27 cellular contexts compared by ENCODE assay signal in the genomic region with DNA sequence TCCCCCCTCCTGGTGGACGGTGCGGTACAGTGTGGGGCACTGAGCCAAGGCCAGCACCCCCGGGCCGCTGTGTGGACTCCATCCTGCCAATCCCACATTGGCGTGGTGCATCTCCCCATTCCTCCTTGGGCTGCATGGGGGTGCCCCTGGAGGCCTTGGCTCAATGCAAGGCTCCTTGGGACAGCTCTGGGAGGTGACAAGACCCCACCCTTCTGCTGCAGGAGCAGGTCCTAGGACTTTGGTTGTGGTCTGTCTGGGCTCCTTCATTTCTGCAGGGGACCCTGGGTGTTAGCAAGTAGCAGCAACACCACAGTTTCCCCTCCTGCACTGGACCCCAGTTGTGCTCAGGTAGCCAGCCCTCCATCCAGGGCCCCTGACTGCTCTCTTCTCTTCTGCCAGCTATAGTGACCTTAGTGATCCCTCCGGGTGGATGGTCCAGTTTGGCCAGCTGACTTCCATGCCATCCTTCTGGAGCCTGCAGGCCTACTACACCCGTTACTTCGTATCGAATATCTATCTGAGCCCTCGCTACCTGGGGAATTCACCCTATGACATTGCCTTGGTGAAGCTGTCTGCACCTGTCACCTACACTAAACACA. TPM values are rescaled to one million over a fixed set of nuclear protein-coding genes. Genes with fewer than 3 reads are reported as not detected.
A peak's percentile ranks its signal among the peaks of the same experiment; 100 is the strongest.
DNase-seq lines count a peak whose midpoint lies in the region; ATAC-seq and TF ChIP-seq lines count a peak whose summit lies in the region.
"Had no signal": no experiment of that assay in that cellular context is flagged by ENCODE, and none has a peak within 500 bp of the region (broad histone marks: within the 10 kb centered on the region; RNA-seq: fewer than 3 reads in every experiment).

No MANE protein-coding gene starts in this region.

- H3K4me1 ChIP-seq in transverse colon = peaks cover 0 to 4% (median 0%) of the 10 kb centered on the region in 4 donors
- H3K4me1 ChIP-seq: colonic mucosa, heart left ventricle had no signal

- H3K27ac Mint-ChIP-seq in activated T-cell treated with anti-CD3 and anti-CD28 coated beads, Interleukin-2, amount 50 U/mL, for 24 hours = no peak overlapping the region
- H3K27ac Mint-ChIP-seq in T-helper 17 cell = no peak overlapping the region
- H3K27ac Mint-ChIP-seq: activated CD4-positive, alpha-beta T cell treated with anti-CD3 and anti-CD28 coated beads, Interleukin-2, amount 10 ng/mL, durations not matched to agents 7 days and 5 days; IgD-negative memory B cell; type B pancreatic cell had no signal

- H3K9me3 ChIP-seq in T-helper 17 cell (ENCODE audit: control insufficient read depth, low read length, poor library complexity, severe bottlenecking) (no peaks in the 10 kb centered on the region), transverse colon (no peaks in the 10 kb centered on the region)
- H3K9me3 ChIP-seq: colonic mucosa, heart left ventricle had no signal

- peak overlapping the region; percentile 75 for H3K4me3 Mint-ChIP-seq in activated T-cell treated with anti-CD3 and anti-CD28 coated beads, Interleukin-2, amount 50 U/mL, for 24 hours
- peak overlapping the region; percentile 31 for H3K4me3 Mint-ChIP-seq in T-helper 17 cell
- H3K4me3 Mint-ChIP-seq: activated CD4-positive, alpha-beta T cell treated with anti-CD3 and anti-CD28 coated beads, Interleukin-2, amount 10 ng/mL, durations not matched to agents 7 days and 5 days; type B pancreatic cell had no signal

- WGBS in transverse colon (ENCODE audit: low coverage in 1 of 2), 2 donors = 85 to 100% methylated on average over 2 to 10 of the region's 10 CpGs

- H3K36me3 Mint-ChIP-seq in activated T-cell treated with anti-CD3 and anti-CD28 coated beads, Interleukin-2, amount 50 U/mL, for 24 hours (ENCODE audit: low read depth) = no peaks in the 10 kb centered on the region
- H3K36me3 Mint-ChIP-seq in T-helper 17 cell (ENCODE audit: low read depth) = no peaks in the 10 kb centered on the region
- H3K36me3 Mint-ChIP-seq: type B pancreatic cell had no signal

- ATAC-seq in T-helper 17 cell (no peak), GM21390 (IDR thresholded peaks at IDR 0.05; ENCODE audit: unreplicated experiment) (no peak)
- ATAC-seq: HCT116, heart left ventricle had no signal

- no peak for TF ChIP-seq POLR2A in transverse colon (IDR thresholded peaks at IDR 0.05)

- peaks cover 2% of the 10 kb centered on the region for H3K4me1 Mint-ChIP-seq in activated T-cell treated with anti-CD3 and anti-CD28 coated beads, Interleukin-2, amount 50 U/mL, for 24 hours (ENCODE audit: low read depth)
- H3K4me1 Mint-ChIP-seq in T-helper 17 cell = no peaks in the 10 kb centered on the region
- H3K4me1 Mint-ChIP-seq: activated CD4-positive, alpha-beta T cell treated with anti-CD3 and anti-CD28 coated beads, Interleukin-2, amount 10 ng/mL, durations not matched to agents 7 days and 5 days; stimulated activated naive CD8-positive, alpha-beta T cell treated with anti-CD3 and anti-CD28 coated beads, Interleukin-15, amount 100 ng/mL, for 72 hours had no signal

- H3K4me3 ChIP-seq in transverse colon = no peak overlapping the region
- H3K4me3 ChIP-seq: colonic mucosa, heart left ventricle, lung had no signal

- H3K36me3 ChIP-seq in transverse colon = no peaks in the 10 kb centered on the region
- H3K36me3 ChIP-seq: colonic mucosa, heart left ventricle had no signal

- H3K9me3 Mint-ChIP-seq in activated T-cell treated with anti-CD3 and anti-CD28 coated beads, Interleukin-2, amount 50 U/mL, for 24 hours = no peaks in the 10 kb centered on the region
- H3K9me3 Mint-ChIP-seq: activated CD4-positive, alpha-beta T cell treated with anti-CD3 and anti-CD28 coated beads, Interleukin-2, amount 10 ng/mL, durations not matched to agents 7 days and 5 days; stimulated activated naive CD8-positive, alpha-beta T cell treated with anti-CD3 and anti-CD28 coated beads, Interleukin-15, amount 100 ng/mL, for 72 hours; type B pancreatic cell had no signal

- no peak overlapping the region for H3K27ac ChIP-seq in transverse colon
- no peak overlapping the region for H3K27ac ChIP-seq in caudate nucleus (ENCODE audit: low read depth, low read length)
- H3K27ac ChIP-seq: C4-2B, colonic mucosa, heart left ventricle, HL-60 had no signal

- DNase-seq in activated T-cell treated with anti-CD3 and anti-CD28 coated beads, Interleukin-2, amount 50 U/mL, for 24 hours = no peak
- no peak for DNase-seq in activated T-cell treated with anti-CD3 and anti-CD28 coated beads, Interleukin-2, amount 50 U/mL, for 1 hour
- DNase-seq in T-helper 17 cell (no peak), islet precursor cell (peak; percentile 37), transverse colon (peak; percentile 5), G401 (ENCODE audit: low spot score) (no peak), caudate nucleus (lab: John Stamatoyannopoulos, UW) (no peak)
- DNase-seq: activated CD4-positive, alpha-beta T cell treated with anti-CD3 and anti-CD28 coated beads, Interleukin-2, amount 10 ng/mL, durations not matched to agents 7 days and 5 days; activated CD8-positive, alpha-beta memory T cell treated with anti-CD3 and anti-CD28 coated beads, Interleukin-2, amount 50 U/mL, for 48 hours; activated naive CD4-positive, alpha-beta T cell treated with anti-CD3 and anti-CD28 coated beads, Interleukin-2, amount 50 U/mL, for 16 hours; colonic mucosa; DMS53; heart left ventricle; MV-4-11; NCI-H187 treated with DMSO at 0.1 percent for 48 hours; NK-92 treated with Interleukin-12 subunit alpha and Interleukin-12 subunit beta, amount 100 ng/mL, for 24 hours; stimulated activated naive CD8-positive, alpha-beta T cell treated with anti-CD3 and anti-CD28 coated beads, Interleukin-15, amount 100 ng/mL, for 72 hours; SW 1271 had no signal

- TF ChIP-seq CTCF in transverse colon (IDR thresholded peaks at IDR 0.05) = no peak

- TF ChIP-seq EP300 in transverse colon (IDR thresholded peaks at IDR 0.05; ENCODE audit: low read depth) = no peak

- intact Hi-C loops in transverse colon (cut with DNase I; ENCODE audit: low total_unique reads) = no loop called here

- peaks cover 11% of the 10 kb centered on the region for H3K27me3 ChIP-seq in transverse colon
- H3K27me3 ChIP-seq: colonic mucosa had no signal

- no peaks in the 10 kb centered on the region for H3K27me3 Mint-ChIP-seq in activated T-cell treated with anti-CD3 and anti-CD28 coated beads, Interleukin-2, amount 50 U/mL, for 24 hours
- H3K27me3 Mint-ChIP-seq in T-helper 17 cell = peaks cover 5% of the 10 kb centered on the region
- H3K27me3 Mint-ChIP-seq: stimulated activated naive CD8-positive, alpha-beta T cell treated with anti-CD3 and anti-CD28 coated beads, Interleukin-15, amount 100 ng/mL, for 72 hours had no signal

- in situ Hi-C loops in transverse colon (cut with MboI; ENCODE audit: low pct_ligation_motif_present in 1 of 4, low pct_unique_long_range_greater_than_20kb in 1 of 4, low sequenced_read_pairs in 3 of 4) (no loop called here), G401 (cut with HindIII; ENCODE audit: low sequenced_read_pairs) (no loop called here)

RNA-seq across cellular contexts. Expression of a gene that starts 1.3 kb away (rescaled TPM):
- total RNA-seq in T-helper 17 cell (1 to 10 TPM in 1 of 2 donors, not detected in 1; 1.6 TPM), transverse colon (1 to 10 TPM in 2 of 4 donors, not detected in 2; 1.6 to 1.9 TPM)
- not detected in 2 replicates for total RNA-seq in G401 (2014; rRNA removed; shearing (Covaris generic))
- total RNA-seq: A673, heart left ventricle, skeletal muscle tissue had no signal

RNA-seq across cellular contexts. Expression of a gene that starts 11.7 kb away (rescaled TPM):
- total RNA-seq in T-helper 17 cell = not detected
- 10 to 100 TPM in 2 of 4 donors, 1 to 10 TPM in 1, not detected in 1; 5.2 to 28.3 (median 15.9) TPM for total RNA-seq in transverse colon
- total RNA-seq in G401 (2014; rRNA removed; shearing (Covaris generic)) = not detected in 2 replicates
- total RNA-seq: A673 had no signal

RNA-seq across cellular contexts. Expression of a gene that starts 20.1 kb away (rescaled TPM):
- not detected for total RNA-seq in T-helper 17 cell
- total RNA-seq in transverse colon = not detected
- not detected in 2 replicates for total RNA-seq in G401 (2014; rRNA removed; shearing (Covaris generic))
- total RNA-seq: A673; activated CD4-positive, alpha-beta T cell treated with anti-CD3 and anti-CD28 coated beads, Interleukin-2, amount 10 ng/mL, durations not matched to agents 7 days and 5 days; colonic mucosa; heart left ventricle; lung; skeletal muscle tissue had no signal

RNA-seq across cellular contexts. Expression of a gene that starts 31.0 kb away (rescaled TPM):
- total RNA-seq in T-helper 17 cell (not detected), transverse colon (not detected)
- 0.07 and 10.6 TPM in 2 replicates for total RNA-seq in G401 (2014; rRNA removed; shearing (Covaris generic))
- total RNA-seq: A673; activated CD4-positive, alpha-beta T cell treated with anti-CD3 and anti-CD28 coated beads, Interleukin-2, amount 10 ng/mL, durations not matched to agents 7 days and 5 days; colonic mucosa; heart left ventricle; skeletal muscle tissue had no signal

RNA-seq across cellular contexts. Expression of a gene that starts 39.6 kb away (rescaled TPM):
- under 1 TPM; 0.37 to 0.92 TPM for total RNA-seq in T-helper 17 cell
- total RNA-seq in transverse colon = 10 to 100 TPM in 1 of 4 donors, 1 to 10 TPM in 1, not detected in 2; 2.5 to 11.2 TPM
- total RNA-seq in G401 (2014; rRNA removed; shearing (Covaris generic)) = not detected in 2 replicates
- total RNA-seq: A673; activated CD4-positive, alpha-beta T cell treated with anti-CD3 and anti-CD28 coated beads, Interleukin-2, amount 10 ng/mL, durations not matched to agents 7 days and 5 days; heart left ventricle; skeletal muscle tissue had no signal

Comparison
In these comparisons a context has a peak if more than half of its experiments do, and no peak if none do; other contexts are left out.
1. DNase-seq: peak in islet precursor cell (single experiment) and transverse colon (single experiment); none in activated T-cell treated with anti-CD3 and anti-CD28 coated beads, Interleukin-2, amount 50 U/mL, for 24 hours (single experiment), activated T-cell treated with anti-CD3 and anti-CD28 coated beads, Interleukin-2, amount 50 U/mL, for 1 hour (single experiment), T-helper 17 cell (0 of 3), G401 (single experiment) and caudate nucleus (0 of 61).